15 cellular contexts compared by ENCODE assay signal in the genomic region with DNA sequence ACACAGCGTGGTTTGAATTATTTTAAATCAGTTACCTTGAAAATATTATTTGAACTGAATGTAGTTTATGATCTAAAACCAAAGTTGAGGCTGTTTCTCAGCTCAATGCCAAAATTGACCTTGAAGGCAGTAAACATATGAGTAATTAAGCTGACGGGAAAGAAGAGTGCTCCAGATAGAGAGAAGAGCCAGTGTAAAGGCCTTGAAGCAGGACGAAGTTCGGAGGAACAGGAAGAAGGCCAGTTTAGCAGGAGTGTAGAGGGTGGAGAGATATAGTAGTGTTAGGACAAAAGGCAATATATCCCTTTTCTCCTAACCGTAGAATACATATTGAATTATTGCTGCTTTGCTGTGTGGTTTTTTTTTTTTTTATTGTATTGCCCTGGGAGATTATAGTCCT.
"Had no signal": no experiment of that assay in that cellular context is flagged by ENCODE, and none has a peak within 500 bp of the region (broad histone marks: within the 10 kb centered on the region; RNA-seq: fewer than 3 reads in every experiment).

No MANE protein-coding gene starts in this region.

- H3K9me3 Mint-ChIP-seq: activated CD8-positive, alpha-beta T cell treated with anti-CD3 and anti-CD28 coated beads for 36 hours; natural killer cell; stimulated activated naive CD8-positive, alpha-beta T cell treated with anti-CD3 and anti-CD28 coated beads, Interleukin-15, amount 100 ng/mL, for 72 hours had no signal

- H3K4me3 Mint-ChIP-seq: activated CD8-positive, alpha-beta T cell treated with anti-CD3 and anti-CD28 coated beads for 36 hours; natural killer cell; stimulated activated naive CD8-positive, alpha-beta T cell treated with anti-CD3 and anti-CD28 coated beads, Interleukin-15, amount 100 ng/mL, for 72 hours had no signal

- H3K4me1 Mint-ChIP-seq: stimulated activated naive CD8-positive, alpha-beta T cell treated with anti-CD3 and anti-CD28 coated beads, Interleukin-15, amount 100 ng/mL, for 72 hours had no signal

- DNase-seq: activated CD4-positive, alpha-beta T cell treated with anti-CD3 and anti-CD28 coated beads for 4 hours; activated CD8-positive, alpha-beta memory T cell treated with anti-CD3 and anti-CD28 coated beads, Interleukin-2, amount 50 U/mL, for 4 hours; activated CD8-positive, alpha-beta T cell treated with anti-CD3 and anti-CD28 coated beads for 36 hours; activated naive CD4-positive, alpha-beta T cell; dorsolateral prefrontal cortex; foreskin melanocyte; heart left ventricle; natural killer cell; nucleus accumbens; psoas muscle; SK-N-SH; stimulated activated CD4-positive, alpha-beta T cell treated with anti-CD3 and anti-CD28 coated beads, Interleukin-4, amount 100 ng/mL, for 1 hour; stimulated activated CD8-positive, alpha-beta memory T cell treated with anti-CD3 and anti-CD28 coated beads, Interleukin-4, amount 100 ng/mL, for 48 hours; stimulated activated naive CD8-positive, alpha-beta T cell treated with anti-CD3 and anti-CD28 coated beads, Interleukin-15, amount 100 ng/mL, for 72 hours had no signal

- H3K9me3 ChIP-seq: heart left ventricle, psoas muscle, SK-N-SH had no signal

- H3K27me3 Mint-ChIP-seq: activated CD8-positive, alpha-beta T cell treated with anti-CD3 and anti-CD28 coated beads for 36 hours; stimulated activated naive CD8-positive, alpha-beta T cell treated with anti-CD3 and anti-CD28 coated beads, Interleukin-15, amount 100 ng/mL, for 72 hours had no signal

- H3K27ac Mint-ChIP-seq: activated CD8-positive, alpha-beta T cell treated with anti-CD3 and anti-CD28 coated beads for 36 hours; natural killer cell; stimulated activated naive CD8-positive, alpha-beta T cell treated with anti-CD3 and anti-CD28 coated beads, Interleukin-15, amount 100 ng/mL, for 72 hours had no signal

- H3K27ac ChIP-seq: dorsolateral prefrontal cortex, psoas muscle had no signal

- ATAC-seq: activated CD8-positive, alpha-beta T cell treated with anti-CD3 and anti-CD28 coated beads for 36 hours; natural killer cell; psoas muscle; stimulated activated naive CD8-positive, alpha-beta T cell treated with anti-CD3 and anti-CD28 coated beads, Interleukin-15, amount 100 ng/mL, for 72 hours had no signal

- H3K4me3 ChIP-seq: dorsolateral prefrontal cortex, heart left ventricle, lung, psoas muscle had no signal

- H3K27me3 ChIP-seq: dorsolateral prefrontal cortex, heart left ventricle had no signal

- H3K4me1 ChIP-seq: heart left ventricle, psoas muscle had no signal

- H3K9ac ChIP-seq: SK-N-SH had no signal
